ENCODE assay signal across 8 cellular contexts in the genomic region with DNA sequence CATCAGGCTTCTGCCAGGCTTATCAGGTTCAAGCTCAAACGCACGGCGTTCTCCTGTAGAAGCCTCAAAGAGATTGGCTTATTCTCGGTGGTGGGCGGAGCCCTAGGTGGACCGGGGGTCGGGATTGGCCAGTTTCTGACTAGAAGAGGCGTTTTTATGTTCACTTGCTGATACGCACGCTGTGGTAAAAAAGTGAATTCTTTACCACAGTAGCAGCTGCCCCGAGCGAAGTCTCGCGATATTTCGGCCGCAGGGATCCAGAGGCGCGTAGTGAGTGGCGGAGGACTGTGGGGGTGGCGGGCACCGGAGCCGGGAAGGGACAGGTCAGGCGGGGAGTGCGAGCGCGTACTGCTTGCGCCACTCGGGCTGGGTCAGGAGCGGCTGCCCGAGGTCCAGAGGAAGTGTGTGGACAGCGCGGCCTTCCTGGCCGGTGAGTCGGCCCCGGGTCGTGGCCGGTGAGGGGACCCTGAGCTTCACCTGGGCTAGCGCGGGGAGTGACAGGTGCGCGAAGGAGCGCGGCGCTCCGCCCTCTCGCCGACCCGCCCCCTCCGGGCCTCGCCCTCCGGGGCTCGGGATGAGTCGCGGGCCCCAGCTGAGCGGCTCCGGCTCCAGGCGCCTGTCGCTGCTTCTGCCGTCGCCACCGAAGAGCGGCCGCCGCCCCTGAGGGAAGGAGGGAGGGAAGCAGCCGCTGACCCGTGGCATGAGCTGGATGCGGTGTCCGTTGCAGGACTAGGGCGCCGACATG. TPM values are rescaled to one million over a fixed set of nuclear protein-coding genes. Genes with fewer than 3 reads are reported as not detected.
A peak's percentile ranks its signal among the peaks of the same experiment; 100 is the strongest.
DNase-seq lines count a peak whose midpoint lies in the region; ATAC-seq, FAIRE-seq and TF ChIP-seq lines count a peak whose summit lies in the region.

A gene with protein sequence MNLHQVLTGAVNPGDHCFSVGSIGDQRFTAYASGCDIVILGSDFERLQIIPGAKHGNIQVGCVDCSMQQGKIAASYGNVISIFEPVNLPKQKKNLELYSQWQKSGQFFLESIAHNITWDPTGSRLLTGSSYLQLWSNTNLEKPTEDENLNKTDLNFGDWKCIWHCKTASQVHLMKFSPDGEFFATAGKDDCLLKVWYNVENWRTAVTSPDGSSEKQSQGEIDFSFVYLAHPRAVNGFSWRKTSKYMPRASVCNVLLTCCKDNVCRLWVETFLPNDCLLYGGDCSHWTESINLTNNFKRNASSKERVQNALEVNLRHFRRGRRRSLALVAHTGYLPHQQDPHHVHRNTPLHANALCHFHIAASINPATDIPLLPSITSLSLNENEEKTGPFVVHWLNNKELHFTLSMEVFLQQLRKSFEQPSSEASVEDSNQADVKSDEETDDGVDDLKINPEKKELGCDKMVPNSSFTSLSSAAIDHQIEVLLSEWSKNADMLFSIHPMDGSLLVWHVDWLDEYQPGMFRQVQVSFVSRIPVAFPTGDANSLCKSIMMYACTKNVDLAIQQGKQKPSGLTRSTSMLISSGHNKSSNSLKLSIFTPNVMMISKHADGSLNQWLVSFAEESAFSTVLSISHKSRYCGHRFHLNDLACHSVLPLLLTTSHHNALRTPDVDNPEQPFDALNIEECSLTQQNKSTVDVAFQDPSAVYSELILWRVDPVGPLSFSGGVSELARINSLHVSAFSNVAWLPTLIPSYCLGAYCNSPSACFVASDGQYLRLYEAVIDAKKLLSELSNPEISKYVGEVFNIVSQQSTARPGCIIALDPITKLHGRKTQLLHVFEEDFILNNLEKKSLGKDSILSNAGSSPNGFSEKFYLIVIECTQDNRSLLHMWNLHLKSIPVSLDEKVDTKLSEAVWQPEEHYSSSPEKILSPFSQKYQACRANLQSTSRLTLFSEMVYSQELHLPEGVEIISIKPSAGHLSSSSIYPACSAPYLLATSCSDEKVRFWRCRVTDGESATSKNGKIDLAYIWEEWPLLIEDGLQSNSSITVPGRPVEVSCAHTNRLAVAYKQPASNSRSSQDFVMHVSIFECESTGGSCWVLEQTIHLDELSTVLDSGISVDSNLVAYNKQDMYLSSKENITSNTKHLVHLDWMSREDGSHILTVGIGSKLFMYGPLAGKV (N-terminal part only) (plus strand): TSS at position 260 of the 745 bp plus-strand sequence. CDS start 483 bp downstream, at position 743.

- H3K9me3 ChIP-seq in Loucy (ENCODE audit: insufficient read depth, low read depth, low read length), result no peaks in the 10 kb centered on the region

- peak; percentile 87 to 96 (median 89) for ATAC-seq in natural killer cell

- TF ChIP-seq CTCF in Loucy (conservative IDR thresholded peaks at IDR 0.05; ENCODE audit: low read length) (no peak), natural killer cell (IDR thresholded peaks at IDR 0.05) (no peak)

- H4K20me1 ChIP-seq in Loucy (ENCODE audit: insufficient read depth, low read length, poor library complexity, severe bottlenecking), result peaks cover 4% of the 10 kb centered on the region

- H3K4me2 ChIP-seq in Loucy (ENCODE audit: low read depth, low read length, poor library complexity, severe bottlenecking), result peak within 1 kb of the TSS; percentile 79

- peak; percentile 93 for FAIRE-seq in H54 (lab: Jason Lieb, UNC)

- H3K4me3 Mint-ChIP-seq in natural killer cell, result peak within 1 kb of the TSS; percentile 100

- no peaks in the 10 kb centered on the region for H3K36me3 Mint-ChIP-seq in natural killer cell

- no peaks in the 10 kb centered on the region for H3F3A ChIP-seq in Loucy (ENCODE audit: low read depth)

- H3K4me1 ChIP-seq in Loucy (ENCODE audit: insufficient read depth, low read length, poor library complexity, severe bottlenecking), result peaks cover 11% of the 10 kb centered on the region

- no peaks in the 10 kb centered on the region for H3K27me3 Mint-ChIP-seq in natural killer cell (ENCODE audit: low read depth in 2 of 2)

- H3K9ac ChIP-seq in Loucy (ENCODE audit: low read depth, low read length, poor library complexity, severe bottlenecking), result peak within 1 kb of the TSS; percentile 85

- H3K9me3 Mint-ChIP-seq in natural killer cell, result no peaks in the 10 kb centered on the region

- DNase-seq in EH (ENCODE audit: low read depth) (peak; percentile 100), H54 (ENCODE audit: insufficient read length, low spot score) (peak; percentile 76), fibroblast of peridontal ligament (ENCODE audit: extremely low read depth) (peak; percentile 99), natural killer cell (peak; percentile 96)
- peak; percentile 94 for DNase-seq in activated T-helper 9 cell treated with anti-CD3 and anti-CD28 coated beads, Interleukin-2, amount 50 U/mL, for 16 hours (ENCODE audit: low read depth)
- DNase-seq in stimulated activated naive CD4-positive, alpha-beta T cell treated with Interleukin-2 at 50 U/mL for 16 hours (lab: John Stamatoyannopoulos, UW), result peak; percentile 98

- peak within 1 kb of the TSS; percentile 98 to 100 for H3K27ac Mint-ChIP-seq in natural killer cell

- peak within 1 kb of the TSS; percentile 99 for H2AFZ ChIP-seq in Loucy (ENCODE audit: low read length)

- H3K36me3 ChIP-seq in Loucy (ENCODE audit: insufficient read depth, low read length), result no peaks in the 10 kb centered on the region

- H3K4me3 ChIP-seq in Loucy (ENCODE audit: low read length, poor library complexity, severe bottlenecking), result peak within 1 kb of the TSS; percentile 80

- peaks cover 43% of the 10 kb centered on the region for H3K79me2 ChIP-seq in Loucy (ENCODE audit: insufficient read depth, low read length)

- TF ChIP-seq POLR2A in H54 (IDR thresholded peaks at IDR 0.05; ENCODE audit: low read depth, low read length) (peak; percentile 48), Raji (IDR thresholded peaks at IDR 0.05; ENCODE audit: insufficient read depth, low read depth, low read length) (peak; percentile 88)

- H3K9me2 ChIP-seq in Loucy (replicated peaks; ENCODE audit: low read depth, low read length), result no peaks in the 10 kb centered on the region

- no peaks in the 10 kb centered on the region for H3K27me3 ChIP-seq in Loucy (ENCODE audit: insufficient read depth, low read length, poor library complexity, severe bottlenecking)

- intact Hi-C loops in natural killer cell (cut with micrococcal nuclease), result loop anchor here (1.0 to 10.0 kb wide), 4 partner anchors 83 to 381 kb away; partner anchors contain the start of genes DTWD2 and HSD17B4

- H3K4me1 Mint-ChIP-seq in natural killer cell, result peaks cover 39 to 41% of the 10 kb centered on the region in 2 donors

RNA-seq across cellular contexts. Expression of the gene that starts here (rescaled TPM):
- 10 to 100 TPM; 36.7 to 43.0 (median 39.9) TPM for total RNA-seq in natural killer cell

Comparison
In these comparisons a context has a peak if more than half of its experiments do, and no peak if none do; other contexts are left out.
1. Peak in every context shown above with its lines: DNase-seq, ATAC-seq and H3K4me3 ChIP-seq.